Comparison of ENCODE assay signal across 11 cellular contexts in genomic region chrX:73398185-73398914, GRCh38. TPM values are rescaled to one million over a fixed set of nuclear protein-coding genes. Genes with fewer than 3 reads are reported as not detected.
"Had no signal": no experiment of that assay in that cellular context is flagged by ENCODE, and none has a peak within 500 bp of the region (broad histone marks: within the 10 kb centered on the region; RNA-seq: fewer than 3 reads in every experiment).

No MANE protein-coding gene starts in this region.

- DNase-seq: GM23248, GOT3, H7, HFFc6, KBM-7 had no signal

- H3K9me3 ChIP-seq: HAP-1 had no signal

- H3K9ac ChIP-seq: GM23248 had no signal

- H3K36me3 ChIP-seq: HAP-1 had no signal

- H2AFZ ChIP-seq: GM23248 had no signal

- H3K4me3 ChIP-seq: GM23248, HAP-1 had no signal

- ATAC-seq: HCT116 had no signal

- H3K27ac ChIP-seq: GM23248, HL-60 had no signal

- H3K4me1 ChIP-seq: HAP-1 had no signal

RNA-seq across cellular contexts. Expression of gene CDX4, which starts 48.5 kb away (rescaled TPM):
- total RNA-seq: GM23248, H4, HFFc6, HT1080 had no signal
- polyA plus RNA-seq: GM23248, IgD-negative memory B cell had no signal
